In genomic region chr2:217273851-217274250, GRCh38 we compare ENCODE assay signal across 1 cellular context.
TF ChIP-seq lines count a peak whose summit lies in the region.

No MANE protein-coding gene starts in this region.

TF ChIP-seq in H1, 55 proteins besides CTCF, POLR2A, EP300 and RAD21:
- peak; percentile 18 for TF ChIP-seq EZH2 (IDR thresholded peaks at IDR 0.05; ENCODE audit: low read depth, low read length, severe bottlenecking)
- TF ChIP-seq BACH1 (IDR thresholded peaks at IDR 0.05; ENCODE audit: low read length), result no peak
